In genomic region chr3:46692566-46692983, GRCh38 we compare ENCODE assay signal across 9 cellular contexts. TPM values are rescaled to one million over a fixed set of nuclear protein-coding genes. Genes with fewer than 3 reads are reported as not detected.
DNase-seq lines count a peak whose midpoint lies in the region; ATAC-seq and TF ChIP-seq lines count a peak whose summit lies in the region.
"Had no signal": no experiment of that assay in that cellular context is flagged by ENCODE, and none has a peak within 500 bp of the region (broad histone marks: within the 10 kb centered on the region; RNA-seq: fewer than 3 reads in every experiment).

No MANE protein-coding gene starts in this region.

- H3K9me3 ChIP-seq in A673 (ENCODE audit: low read depth, low read length, poor library complexity, severe bottlenecking) = no peaks in the 10 kb centered on the region
- no peaks in the 10 kb centered on the region for H3K9me3 ChIP-seq in HUES48 (ENCODE audit: control insufficient read depth, insufficient read depth, low read length)
- no peaks in the 10 kb centered on the region for H3K9me3 ChIP-seq in colonic mucosa
- H3K9me3 ChIP-seq in mucosa of rectum (ENCODE audit: control insufficient read depth in 2 of 2, low read length in 2 of 2) = no peaks in the 10 kb centered on the region

- BruUV-seq in A673 (replicated peaks; lab: Mats Ljungman, UMichigan) = no TSS peak

- H3K4me3 ChIP-seq in A673 (ENCODE audit: low read depth, low read length, poor library complexity, severe bottlenecking) (peak overlapping the region; percentile 41), HUES48 (ENCODE audit: low read depth, low read length) (peak overlapping the region; percentile 59; the same call in 1 of the 2 replicates), colonic mucosa (peak overlapping the region; percentile 84), mucosa of rectum (ENCODE audit: low read length in 2 of 2) (peak overlapping the region; percentile 80 to 90)

- H3K27ac ChIP-seq in A673 (ENCODE audit: low read depth, low read length, poor library complexity, severe bottlenecking) (no peak overlapping the region), HUES48 (ENCODE audit: low read depth, low read length) (no peak overlapping the region), colonic mucosa (peak overlapping the region; percentile 77), mucosa of rectum (ENCODE audit: low read depth in 2 of 2, low read length in 2 of 2) (peak overlapping the region; percentile 88 to 93)

- ATAC-seq in GM21786 (IDR thresholded peaks at IDR 0.05; ENCODE audit: unreplicated experiment) (no peak), HG03469 (IDR thresholded peaks at IDR 0.05; ENCODE audit: unreplicated experiment) (no peak)

- H3K27me3 ChIP-seq in A673 (replicated peaks; ENCODE audit: insufficient read depth, low read depth, low read length, poor library complexity) = no peaks in the 10 kb centered on the region
- peaks cover 33% of the 10 kb centered on the region for H3K27me3 ChIP-seq in HUES48 (ENCODE audit: control insufficient read depth, insufficient read depth, low read length)
- no peaks in the 10 kb centered on the region for H3K27me3 ChIP-seq in colonic mucosa
- no peaks in the 10 kb centered on the region for H3K27me3 ChIP-seq in mucosa of rectum (ENCODE audit: control insufficient read depth in 2 of 2, insufficient read depth in 2 of 2, low read length in 2 of 2)

- in situ Hi-C loops in G401 (cut with HindIII; ENCODE audit: low sequenced_read_pairs) = no loop called here

- POLR2A ChIA-PET in A673 (lab: Charles Lee; ENCODE audit: low non-redundant PET) = no interaction called here

- intact Hi-C loops in A673 (cut with micrococcal nuclease; ENCODE audit: unreplicated experiment) (no loop called here), colonic mucosa (cut with DNase I) (no loop called here)

- H3K9ac ChIP-seq in HUES48 (ENCODE audit: low read depth, low read length) (no peak overlapping the region), colonic mucosa (ENCODE audit: low read depth in 2 of 2, low read length in 2 of 2) (peak overlapping the region; percentile 95 to 96), mucosa of rectum (ENCODE audit: low read depth in 1 of 2, low read length in 2 of 2) (peak overlapping the region; percentile 91 to 94)

- H3K36me3 ChIP-seq in A673 (ENCODE audit: insufficient read depth, low read length, poor library complexity, severe bottlenecking) = no peaks in the 10 kb centered on the region
- no peaks in the 10 kb centered on the region for H3K36me3 ChIP-seq in HUES48 (ENCODE audit: control insufficient read depth, insufficient read depth, low read length)
- H3K36me3 ChIP-seq in colonic mucosa = no peaks in the 10 kb centered on the region
- peaks cover 2 to 10% of the 10 kb centered on the region in 2 donors for H3K36me3 ChIP-seq in mucosa of rectum (ENCODE audit: control insufficient read depth in 2 of 2, insufficient read depth in 2 of 2, low read length in 2 of 2)

- no peak for TF ChIP-seq CTCF in A673 (conservative IDR thresholded peaks at IDR 0.05; ENCODE audit: low read depth, low read length)
- no peak for TF ChIP-seq CTCF in colonic mucosa (IDR thresholded peaks at IDR 0.05)

- H3K4me1 ChIP-seq in A673 (ENCODE audit: insufficient read depth, low read length, poor library complexity, severe bottlenecking) = no peaks in the 10 kb centered on the region
- H3K4me1 ChIP-seq in HUES48 (ENCODE audit: control insufficient read depth, insufficient read depth, low read length) = peaks cover 7% of the 10 kb centered on the region
- peaks cover 3% of the 10 kb centered on the region for H3K4me1 ChIP-seq in colonic mucosa
- peaks cover 36 to 38% of the 10 kb centered on the region in 2 donors for H3K4me1 ChIP-seq in mucosa of rectum (ENCODE audit: control insufficient read depth in 2 of 2, insufficient read depth in 2 of 2, low read length in 2 of 2)

- no peak for DNase-seq in A673 (ENCODE audit: low spot score)
- DNase-seq in colonic mucosa = peak; percentile 90
- DNase-seq in G401 (ENCODE audit: low spot score) = no peak
- no peak for DNase-seq in stimulated activated CD4-positive, alpha-beta T cell treated with anti-CD3 and anti-CD28 coated beads, Interleukin-12 subunit alpha, Interleukin-12 subunit beta, amount 100 ng/mL, for 4 hours

- CTCF ChIA-PET in A673 (lab: Charles Lee) = no interaction called here

RNA-seq across cellular contexts. Expression of gene ALS2CL, which starts 0.9 kb away (rescaled TPM):
- total RNA-seq in A673 (2021) = 0.20 and 0.24 TPM in 2 replicates
- total RNA-seq in colonic mucosa = 10 to 100 TPM; 21.8 to 40.3 TPM
- 0.20 and 0.31 TPM in 2 replicates for total RNA-seq in G401 (2014; rRNA removed; shearing (Covaris generic))

RNA-seq across cellular contexts. Expression of gene TMIE, which starts 8.6 kb away (rescaled TPM):
- 0.17 TPM in 1 of 2 replicates, not detected in the other for total RNA-seq in A673 (2021)
- total RNA-seq in colonic mucosa = under 1 TPM in 1 of 2 donors, not detected in 1; 0.13 TPM
- total RNA-seq in G401 (2014; rRNA removed; shearing (Covaris generic)) = not detected in 2 replicates
- total RNA-seq: GM12878 had no signal

RNA-seq across cellular contexts. Expression of gene PRSS50, which starts 25.1 kb away (rescaled TPM):
- total RNA-seq in A673 (2021) (not detected in 2 replicates), colonic mucosa (not detected)
- not detected in 2 replicates for total RNA-seq in G401 (2014; rRNA removed; shearing (Covaris generic))
- total RNA-seq: GM12878 had no signal

Comparison
In these comparisons a context has a peak if more than half of its experiments do, and no peak if none do; other contexts are left out.
1. H3K27ac ChIP-seq: peak in colonic mucosa (single experiment) and mucosa of rectum (2 of 2); none in A673 (single experiment) and HUES48 (single experiment).
2. RNA of gene ALS2CL, which starts 0.9 kb away (total RNA-seq): 21.8 to 40.3 TPM in colonic mucosa; 0.20 to 0.24 TPM in A673 and 0.20 to 0.31 TPM in G401; every median in the first group is over 10 times any median in the second.
3. Peak in every context shown above with its lines, with median percentiles within 50 percentile points of each other: H3K4me3 ChIP-seq.